8 cellular contexts compared by ENCODE assay signal in the genomic region with DNA sequence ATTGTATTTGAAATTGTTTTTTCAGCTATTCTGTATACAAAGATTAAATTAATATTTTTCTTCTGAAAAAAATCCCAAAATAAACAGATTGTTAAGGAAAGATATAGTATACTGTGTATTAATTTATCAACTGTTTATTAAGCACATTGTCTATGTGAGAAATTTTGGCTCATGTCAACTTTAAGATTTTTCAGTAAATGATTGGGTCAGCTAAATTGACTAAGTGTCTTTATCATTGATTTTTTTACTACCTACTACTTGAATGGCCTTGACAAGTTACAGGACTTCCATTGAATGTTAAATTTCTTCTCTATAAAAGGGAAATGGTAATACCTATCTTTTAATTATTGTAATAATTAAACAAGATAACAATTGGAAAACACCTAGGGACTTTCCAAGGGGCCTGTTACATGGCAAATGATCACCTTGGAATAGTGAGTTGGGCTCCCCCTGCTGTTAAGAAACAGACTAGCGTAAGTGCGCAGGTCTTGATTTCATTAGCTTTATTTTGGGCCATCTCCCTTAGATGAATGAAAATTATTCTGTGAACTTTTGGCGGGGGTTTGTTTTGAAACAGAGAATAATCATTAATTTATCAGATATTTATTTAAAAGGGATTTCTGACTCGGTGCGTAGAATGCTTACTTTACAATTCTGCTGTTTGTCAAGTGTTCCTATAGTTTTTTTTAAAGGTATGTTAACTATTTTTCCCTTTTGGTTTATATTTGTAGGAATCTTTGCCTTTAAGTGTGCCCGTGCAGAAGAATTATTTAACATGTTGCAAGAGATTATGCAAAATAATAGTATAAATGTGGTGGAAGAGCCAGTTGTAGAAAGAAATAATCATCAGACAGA. TPM values are rescaled to one million over a fixed set of nuclear protein-coding genes. Genes with fewer than 3 reads are reported as not detected.
A peak's percentile ranks its signal among the peaks of the same experiment; 100 is the strongest.
DNase-seq lines count a peak whose midpoint lies in the region; ATAC-seq, FAIRE-seq and TF ChIP-seq lines count a peak whose summit lies in the region.

No MANE protein-coding gene starts in this region.

- peak; percentile 77 for TF ChIP-seq CTCF in IMR-90 (conservative IDR thresholded peaks at IDR 0.05; ENCODE audit: low read depth, low read length)

- H3K4ac ChIP-seq in IMR-90 (ENCODE audit: low read depth, low read length) = no peak overlapping the region

- H4K5ac ChIP-seq in IMR-90 (ENCODE audit: low read depth, low read length) = no peak overlapping the region

- no peak overlapping the region for H3K14ac ChIP-seq in IMR-90 (replicated peaks; ENCODE audit: low read depth, low read length)

- no peak overlapping the region for H4K91ac ChIP-seq in IMR-90 (ENCODE audit: insufficient read depth, low read depth, low read length)

- no peak overlapping the region for H3K56ac ChIP-seq in IMR-90 (ENCODE audit: extremely low read depth, insufficient read depth, low read length)

- no peak overlapping the region for H3K27ac ChIP-seq in IMR-90 (ENCODE audit: insufficient read depth, low read length)

- ATAC-seq in GM19397 (IDR thresholded peaks at IDR 0.05; ENCODE audit: unreplicated experiment) (peak; percentile 79), IMR-90 (ENCODE audit: low read depth) (peak; percentile 74; the same call in 1 of the 2 replicates), HG02588 (IDR thresholded peaks at IDR 0.05; ENCODE audit: unreplicated experiment) (no peak)

- H2BK15ac ChIP-seq in IMR-90 (ENCODE audit: low read depth, low read length) = no peak overlapping the region

- no peak overlapping the region for H2AK5ac ChIP-seq in IMR-90 (ENCODE audit: low read depth, low read length)

- FAIRE-seq in RCC 7860 (lab: Jason Lieb, UNC) = peak; percentile 61

- TF ChIP-seq POLR2A in IMR-90 (IDR thresholded peaks at IDR 0.05; ENCODE audit: low read depth, low read length) = no peak

- H3K4me2 ChIP-seq in IMR-90 (ENCODE audit: low read depth, low read length) = no peak overlapping the region

- peaks cover 30% of the 10 kb centered on the region for H3K36me3 ChIP-seq in IMR-90 (ENCODE audit: control insufficient read depth, insufficient read depth, low read length)

- H3K4me3 ChIP-seq in IMR-90 (ENCODE audit: insufficient read depth, low read depth, low read length) = no peak overlapping the region

- no peak overlapping the region for H4K8ac ChIP-seq in IMR-90 (ENCODE audit: low read depth in 2 of 2, low read length in 2 of 2)

- peaks cover 4% of the 10 kb centered on the region; the same call in 1 of the 2 replicates for H3K4me1 ChIP-seq in IMR-90 (ENCODE audit: control insufficient read depth, insufficient read depth, low read length)

- DNase-seq in COLO668 (lab: John Stamatoyannopoulos, UW; ENCODE audit: unreplicated experiment) = peak; percentile 49
- peak; percentile 69 for DNase-seq in IMR-90
- peak; percentile 31 for DNase-seq in RCC 7860 (ENCODE audit: low spot score)
- peak; percentile 31 for DNase-seq in activated gamma-delta T cell treated with anti-CD3 and anti-CD28 coated beads, Interleukin-2, amount 50 U/mL, for 16 hours (ENCODE audit: low read depth)
- peak; percentile 34 for DNase-seq in glomerular endothelial cell (ENCODE audit: extremely low read depth, low read depth, low spot score)
- peak; percentile 45 for DNase-seq in putamen (ENCODE audit: low spot score)

- no peak overlapping the region for H3K18ac ChIP-seq in IMR-90 (ENCODE audit: low read depth, low read length)

- intact Hi-C loops in IMR-90 (cut with micrococcal nuclease) = loop anchor here (1.0 to 10.0 kb wide), 4 partner anchors 100 to 416 kb away; a partner anchor contains a TSS

- H3K9me1 ChIP-seq in IMR-90 (ENCODE audit: insufficient read depth, low read length) = peaks cover 2% of the 10 kb centered on the region

- POLR2A ChIA-PET in IMR-90 (lab: Charles Lee; ENCODE audit: unreplicated experiment) = interaction anchor here (0.6 kb wide), 1 partner anchor 52 kb away, joined by 5 read pairs; no protein-coding TSS in a partner anchor

- peaks cover 3% of the 10 kb centered on the region; the same call in 1 of the 2 replicates for H4K20me1 ChIP-seq in IMR-90 (ENCODE audit: insufficient read depth, low read length)

- H3K23ac ChIP-seq in IMR-90 (ENCODE audit: low read depth, low read length) = no peak overlapping the region

- dilution Hi-C loops in IMR-90 (cut with HindIII; ENCODE audit: low sequenced_read_pairs, unreplicated experiment) = no loop called here

- H3K9ac ChIP-seq in IMR-90 (ENCODE audit: low read depth, low read length) = no peak overlapping the region

- H3K27me3 ChIP-seq in IMR-90 (ENCODE audit: control insufficient read depth, insufficient read depth, low read length) = no peaks in the 10 kb centered on the region

- BruUV-seq in IMR-90 (replicated peaks; lab: Mats Ljungman, UMichigan) = no TSS peak

- no peak overlapping the region for H2BK20ac ChIP-seq in IMR-90 (ENCODE audit: low read depth, low read length)

- H3K9me3 ChIP-seq in IMR-90 (ENCODE audit: control insufficient read depth, insufficient read depth, low read length) = no peaks in the 10 kb centered on the region

- peaks cover 26 to 42% of the 10 kb centered on the region in 2 experiments for H3K79me1 ChIP-seq in IMR-90 (ENCODE audit: low read depth in 1 of 2, low read length in 2 of 2)

- CTCF ChIA-PET in IMR-90 (lab: Yijun Ruan, JAX) = interaction anchor here (0.5 to 2.0 kb wide), 15 partner anchors 8 to 183 kb away, joined by 3 to 8 read pairs (median 4); a partner anchor contains a TSS

- TF ChIP-seq RAD21 in IMR-90 (IDR thresholded peaks at IDR 0.05; ENCODE audit: low read length) = peak; percentile 82

- H2BK5ac ChIP-seq in IMR-90 (ENCODE audit: low read depth, low read length, poor library complexity, severe bottlenecking) = no peak overlapping the region

- no peak overlapping the region for H2AK9ac ChIP-seq in IMR-90 (replicated peaks; ENCODE audit: low read depth, low read length, poor library complexity)

- no CpG with 5 or more reads among the region's 6 CpGs for WGBS in IMR-90 (ENCODE audit: extremely low coverage in 2 of 2, insufficient read length in 1 of 2), 2 experiments

- no peak overlapping the region for H2BK120ac ChIP-seq in IMR-90 (ENCODE audit: low read depth, low read length)

- H2AFZ ChIP-seq in IMR-90 (replicated peaks; ENCODE audit: low read length, poor library complexity) = no peak overlapping the region

- in situ Hi-C loops in IMR-90 (cut with MboI; ENCODE audit: low sequenced_read_pairs) = loop anchor here (5.0 to 10.0 kb wide), 2 partner anchors 96 to 183 kb away; a partner anchor contains a TSS

TF ChIP-seq in IMR-90, 13 proteins besides CTCF, POLR2A, EP300 and RAD21:
- TF ChIP-seq SMC3 (IDR thresholded peaks at IDR 0.05; ENCODE audit: low read depth, low read length) (peak; percentile 93), NFE2L2 (IDR thresholded peaks at IDR 0.05; ENCODE audit: low read depth, low read length) (no peak), CEBPB (IDR thresholded peaks at IDR 0.05; ENCODE audit: low read depth, low read length) (no peak), RCOR1 (IDR thresholded peaks at IDR 0.05; ENCODE audit: insufficient replicate concordance, low read length) (no peak), CHD1 (IDR thresholded peaks at IDR 0.05; ENCODE audit: low read depth, low read length) (no peak), MAZ (IDR thresholded peaks at IDR 0.05; ENCODE audit: borderline replicate concordance, low read depth, low read length) (no peak), MAFK (IDR thresholded peaks at IDR 0.05; ENCODE audit: low read depth, low read length) (peak; percentile 59)
- TF ChIP-seq, protein P1, sequence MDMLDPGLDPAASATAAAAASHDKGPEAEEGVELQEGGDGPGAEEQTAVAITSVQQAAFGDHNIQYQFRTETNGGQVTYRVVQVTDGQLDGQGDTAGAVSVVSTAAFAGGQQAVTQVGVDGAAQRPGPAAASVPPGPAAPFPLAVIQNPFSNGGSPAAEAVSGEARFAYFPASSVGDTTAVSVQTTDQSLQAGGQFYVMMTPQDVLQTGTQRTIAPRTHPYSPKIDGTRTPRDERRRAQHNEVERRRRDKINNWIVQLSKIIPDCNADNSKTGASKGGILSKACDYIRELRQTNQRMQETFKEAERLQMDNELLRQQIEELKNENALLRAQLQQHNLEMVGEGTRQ (IDR thresholded peaks at IDR 0.05; ENCODE audit: low read depth, low read length) = no peak
TF ChIP-seq in IMR-90: peak in this region for 2.

RNA-seq across cellular contexts. Expression of a gene that starts 14.5 kb away (rescaled TPM):
- total RNA-seq in IMR-90 (2012; rRNA removed) (565 and 651 TPM in 2 replicates), glomerular endothelial cell (148 and 157 TPM in 2 replicates)
- 194 TPM in 2 replicates for polyA plus RNA-seq in IMR-90 (2012; rRNA removed)
- 43.5 and 76.5 TPM in 2 replicates for polyA plus RNA-seq in IMR-90 (2012; cell fraction: cytosol; rRNA removed)
- 37.1 and 186 TPM in 2 replicates for polyA plus RNA-seq in IMR-90 (2012; cell fraction: nucleus; rRNA removed; ENCODE audit: low replicate concordance)

RNA-seq across cellular contexts. Expression of a gene that starts 39.9 kb away (rescaled TPM):
- total RNA-seq in IMR-90 (2012; rRNA removed) = not detected in 2 replicates
- not detected in 2 replicates for polyA plus RNA-seq in IMR-90 (2012; rRNA removed)
- not detected in 2 replicates for polyA plus RNA-seq in IMR-90 (2012; cell fraction: cytosol; rRNA removed)
- polyA plus RNA-seq in IMR-90 (2012; cell fraction: nucleus; rRNA removed; ENCODE audit: low replicate concordance) = not detected in 2 replicates
- not detected in 2 replicates for total RNA-seq in glomerular endothelial cell
